Comparison of ENCODE assay signal across 22 cellular contexts in the genomic region with DNA sequence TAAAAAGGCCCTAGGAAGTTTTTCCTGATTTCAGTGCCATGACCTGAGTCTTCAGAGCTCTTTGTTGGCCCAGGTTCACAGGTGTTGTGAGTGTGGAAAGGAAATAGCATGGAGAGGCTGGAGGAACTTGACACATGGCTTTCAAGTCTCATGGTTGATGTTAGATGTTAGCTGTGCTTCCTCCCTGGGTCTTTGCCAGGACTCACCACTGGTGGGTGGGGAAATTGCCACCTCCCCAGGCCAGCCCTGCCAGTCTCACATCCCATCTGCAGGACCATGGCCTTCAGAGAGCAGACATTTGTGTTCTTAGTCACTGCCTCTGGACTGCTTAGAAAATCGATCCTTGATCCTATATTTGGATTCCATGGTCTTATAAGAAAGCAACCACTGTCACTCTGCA.
"Had no signal": no experiment of that assay in that cellular context is flagged by ENCODE, and none has a peak within 500 bp of the region (broad histone marks: within the 10 kb centered on the region; RNA-seq: fewer than 3 reads in every experiment).

No MANE protein-coding gene starts in this region.

- H3K27ac ChIP-seq: body of pancreas, dorsolateral prefrontal cortex, epithelial cell of prostate, hepatocyte, psoas muscle, skin epidermis, suprapubic skin had no signal

- H3K9me3 ChIP-seq: body of pancreas, psoas muscle, suprapubic skin had no signal

- H2AFZ ChIP-seq: hepatocyte had no signal

- H3K4me3 ChIP-seq: body of pancreas, dorsolateral prefrontal cortex, hepatocyte, lung, psoas muscle, skin epidermis, suprapubic skin had no signal

- DNase-seq: activated CD4-positive, alpha-beta memory T cell treated with anti-CD3 and anti-CD28 coated beads, Interleukin-2, amount 10 ng/mL, durations not matched to agents 7 days and 5 days; activated CD4-positive, alpha-beta T cell treated with anti-CD3 and anti-CD28 coated beads for 48 hours; activated naive CD4-positive, alpha-beta T cell treated with Interleukin-2 at 50 U/mL for 16 hours; activated naive CD8-positive, alpha-beta T cell treated with anti-CD3 and anti-CD28 coated beads, Interleukin-2, amount 10 ng/mL, durations not matched to agents 7 days and 5 days; activated T-cell treated with anti-CD3 and anti-CD28 coated beads, Interleukin-2, amount 50 U/mL, for 24 hours; amygdala; body of pancreas; dorsolateral prefrontal cortex; foreskin fibroblast; naive thymus-derived CD4-positive, alpha-beta T cell; psoas muscle; right cardiac atrium; stimulated activated CD4-positive, alpha-beta T cell treated with anti-CD3 and anti-CD28 coated beads, Interleukin-15, amount 100 ng/mL, for 24 hours; stimulated activated CD4-positive, alpha-beta T cell treated with anti-CD3 and anti-CD28 coated beads, Interleukin-2, amount 100 ng/mL, for 48 hours; stimulated activated naive CD8-positive, alpha-beta T cell treated with anti-CD3 and anti-CD28 coated beads, Interleukin-15, amount 100 ng/mL, for 72 hours; trophoblast cell had no signal

- H3K27me3 ChIP-seq: body of pancreas, dorsolateral prefrontal cortex, hepatocyte, suprapubic skin had no signal

- H3K36me3 ChIP-seq: suprapubic skin had no signal

- H3K4me1 ChIP-seq: body of pancreas, psoas muscle had no signal

- H3K4me2 ChIP-seq: hepatocyte had no signal

- ATAC-seq: body of pancreas; naive thymus-derived CD4-positive, alpha-beta T cell; psoas muscle; right cardiac atrium; stimulated activated naive CD8-positive, alpha-beta T cell treated with anti-CD3 and anti-CD28 coated beads, Interleukin-15, amount 100 ng/mL, for 72 hours; WTC11 had no signal
